ENCODE assay signal across 13 cellular contexts in the genomic region with DNA sequence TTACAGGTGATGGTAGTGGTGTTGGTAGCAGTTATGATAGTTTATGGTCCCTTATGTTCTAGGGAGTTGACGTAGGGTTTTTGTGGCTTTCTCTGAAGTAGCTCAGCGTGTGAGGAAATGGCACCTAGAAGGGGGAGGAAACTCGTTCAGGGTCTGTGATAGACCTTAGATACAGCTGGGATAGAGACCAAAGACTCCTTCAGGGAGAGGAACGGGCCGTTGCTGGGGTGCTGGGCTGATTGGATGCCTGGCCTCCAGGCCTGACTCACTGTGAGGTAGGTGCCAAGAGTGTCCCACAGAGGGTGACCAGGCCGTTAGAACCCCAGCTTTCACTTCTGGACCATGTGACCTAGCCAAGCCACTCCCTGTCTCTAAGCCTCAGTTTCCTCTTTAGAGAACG.
DNase-seq lines count a peak whose midpoint lies in the region; ATAC-seq and TF ChIP-seq lines count a peak whose summit lies in the region.
"Had no signal": no experiment of that assay in that cellular context is flagged by ENCODE, and none has a peak within 500 bp of the region (broad histone marks: within the 10 kb centered on the region; RNA-seq: fewer than 3 reads in every experiment).

No MANE protein-coding gene starts in this region.

- DNase-seq in heart left ventricle (no peak), cardiac septum (ENCODE audit: low spot score) (no peak), upper lobe of left lung (no peak), NCI-H226 (no peak)
- DNase-seq in natural killer cell treated with Interleukin-12 subunit alpha and Interleukin-12 subunit beta and Interleukin-15 and Interleukin-18, amount 100 ng/mL, for 72 hours (ENCODE audit: low spot score): no peak
- DNase-seq: AML-193, NCI-H1436 treated with DMSO at 0.1 percent for 48 hours had no signal

- peak in 1 of 12 donors; percentile 3 for TF ChIP-seq CTCF in heart left ventricle (IDR thresholded peaks at IDR 0.05)
- TF ChIP-seq CTCF in brain (conservative IDR thresholded peaks at IDR 0.05): no peak
- no peak for TF ChIP-seq CTCF in upper lobe of left lung (IDR thresholded peaks at IDR 0.05)

- peak overlapping the region in 4 of 5 experiments; percentile 1 to 76 (median 38) for H3K27ac Mint-ChIP-seq in brain
- H3K27ac Mint-ChIP-seq in natural killer cell treated with Interleukin-12 subunit alpha and Interleukin-12 subunit beta and Interleukin-15 and Interleukin-18, amount 100 ng/mL, for 72 hours: peak overlapping the region; percentile 72 to 88

- no peaks in the 10 kb centered on the region for H3K36me3 Mint-ChIP-seq in brain
- no peaks in the 10 kb centered on the region for H3K36me3 Mint-ChIP-seq in natural killer cell treated with Interleukin-12 subunit alpha and Interleukin-12 subunit beta and Interleukin-15 and Interleukin-18, amount 100 ng/mL, for 72 hours

- no peaks in the 10 kb centered on the region for H3K27me3 Mint-ChIP-seq in brain
- peaks cover 0 to 7% of the 10 kb centered on the region in 2 donors for H3K27me3 Mint-ChIP-seq in natural killer cell treated with Interleukin-12 subunit alpha and Interleukin-12 subunit beta and Interleukin-15 and Interleukin-18, amount 100 ng/mL, for 72 hours

- H3K27me3 ChIP-seq in heart left ventricle: no peaks in the 10 kb centered on the region
- H3K27me3 ChIP-seq in upper lobe of left lung: no peaks in the 10 kb centered on the region

- no peak overlapping the region for H3K4me3 Mint-ChIP-seq in brain
- H3K4me3 Mint-ChIP-seq in natural killer cell treated with Interleukin-12 subunit alpha and Interleukin-12 subunit beta and Interleukin-15 and Interleukin-18, amount 100 ng/mL, for 72 hours: peak overlapping the region; percentile 74

- H3K27ac ChIP-seq in heart left ventricle: peak overlapping the region; percentile 29 to 94 (median 76)
- H3K27ac ChIP-seq in upper lobe of left lung: peak overlapping the region in 3 of 4 donors; percentile 4 to 45 (median 41)
- H3K27ac ChIP-seq: HL-60 had no signal

- ATAC-seq in heart left ventricle (no peak), upper lobe of left lung (ENCODE audit: low FRiP score in 2 of 2) (no peak), HG02759 (IDR thresholded peaks at IDR 0.05; ENCODE audit: unreplicated experiment) (no peak), GM19455 (IDR thresholded peaks at IDR 0.05; ENCODE audit: unreplicated experiment) (no peak)
- peak; percentile 75 to 83 for ATAC-seq in natural killer cell treated with Interleukin-12 subunit alpha and Interleukin-12 subunit beta and Interleukin-15 and Interleukin-18, amount 100 ng/mL, for 72 hours
- ATAC-seq: left lobe of liver, Panc1 had no signal

- H3K4me1 ChIP-seq in heart left ventricle: peaks cover 42 to 99% (median 96%) of the 10 kb centered on the region in 12 donors
- peaks cover 51 to 77% (median 66%) of the 10 kb centered on the region in 4 donors for H3K4me1 ChIP-seq in upper lobe of left lung

- H3K4me1 Mint-ChIP-seq in brain: peaks cover 31% of the 10 kb centered on the region
- H3K4me1 Mint-ChIP-seq in natural killer cell treated with Interleukin-12 subunit alpha and Interleukin-12 subunit beta and Interleukin-15 and Interleukin-18, amount 100 ng/mL, for 72 hours (ENCODE audit: low read depth in 2 of 2): peaks cover 13 to 17% of the 10 kb centered on the region in 2 donors

- no peak for TF ChIP-seq POLR2A in heart left ventricle (IDR thresholded peaks at IDR 0.05)
- no peak for TF ChIP-seq POLR2A in upper lobe of left lung (IDR thresholded peaks at IDR 0.05)

- no peaks in the 10 kb centered on the region for H3K9me3 Mint-ChIP-seq in brain
- H3K9me3 Mint-ChIP-seq in natural killer cell treated with Interleukin-12 subunit alpha and Interleukin-12 subunit beta and Interleukin-15 and Interleukin-18, amount 100 ng/mL, for 72 hours: no peaks in the 10 kb centered on the region

- no peak for TF ChIP-seq EP300 in upper lobe of left lung (IDR thresholded peaks at IDR 0.05)

- 35 to 43% (median 37%) methylated on average over 7 of the region's 7 CpGs for WGBS in heart left ventricle, 4 donors
- WGBS in upper lobe of left lung, 2 donors: 58 to 73% methylated on average over 4 to 7 of the region's 7 CpGs

- intact Hi-C loops in heart left ventricle (cut with DNase I) (loop anchor here in 5 of 10 donors (5.0 to 10.0 kb wide), 5 partner anchors 109 to 247 kb away; no protein-coding TSS in a partner anchor), cardiac septum (cut with DNase I) (loop anchor here (2.0 kb wide), 1 partner anchor 243 kb away; no protein-coding TSS in a partner anchor)

- no peaks in the 10 kb centered on the region for H3K9me3 ChIP-seq in heart left ventricle
- no peaks in the 10 kb centered on the region for H3K9me3 ChIP-seq in upper lobe of left lung

- H3K4me3 ChIP-seq in heart left ventricle (no peak overlapping the region), upper lobe of left lung (no peak overlapping the region)

- H3K36me3 ChIP-seq in heart left ventricle (peaks cover 0 to 5% (median 0%) of the 10 kb centered on the region in 9 donors), upper lobe of left lung (peaks cover 0 to 9% (median 0%) of the 10 kb centered on the region in 4 donors)

Comparison
In these comparisons a context has a peak if more than half of its experiments do, and no peak if none do; other contexts are left out.
1. ATAC-seq: peak in natural killer cell treated with Interleukin-12 subunit alpha and Interleukin-12 subunit beta and Interleukin-15 and Interleukin-18, amount 100 ng/mL, for 72 hours (2 of 2); none in heart left ventricle (0 of 4), upper lobe of left lung (0 of 2), HG02759 (single experiment) and GM19455 (single experiment).